ENCODE assay signal across 8 cellular contexts in the genomic region with DNA sequence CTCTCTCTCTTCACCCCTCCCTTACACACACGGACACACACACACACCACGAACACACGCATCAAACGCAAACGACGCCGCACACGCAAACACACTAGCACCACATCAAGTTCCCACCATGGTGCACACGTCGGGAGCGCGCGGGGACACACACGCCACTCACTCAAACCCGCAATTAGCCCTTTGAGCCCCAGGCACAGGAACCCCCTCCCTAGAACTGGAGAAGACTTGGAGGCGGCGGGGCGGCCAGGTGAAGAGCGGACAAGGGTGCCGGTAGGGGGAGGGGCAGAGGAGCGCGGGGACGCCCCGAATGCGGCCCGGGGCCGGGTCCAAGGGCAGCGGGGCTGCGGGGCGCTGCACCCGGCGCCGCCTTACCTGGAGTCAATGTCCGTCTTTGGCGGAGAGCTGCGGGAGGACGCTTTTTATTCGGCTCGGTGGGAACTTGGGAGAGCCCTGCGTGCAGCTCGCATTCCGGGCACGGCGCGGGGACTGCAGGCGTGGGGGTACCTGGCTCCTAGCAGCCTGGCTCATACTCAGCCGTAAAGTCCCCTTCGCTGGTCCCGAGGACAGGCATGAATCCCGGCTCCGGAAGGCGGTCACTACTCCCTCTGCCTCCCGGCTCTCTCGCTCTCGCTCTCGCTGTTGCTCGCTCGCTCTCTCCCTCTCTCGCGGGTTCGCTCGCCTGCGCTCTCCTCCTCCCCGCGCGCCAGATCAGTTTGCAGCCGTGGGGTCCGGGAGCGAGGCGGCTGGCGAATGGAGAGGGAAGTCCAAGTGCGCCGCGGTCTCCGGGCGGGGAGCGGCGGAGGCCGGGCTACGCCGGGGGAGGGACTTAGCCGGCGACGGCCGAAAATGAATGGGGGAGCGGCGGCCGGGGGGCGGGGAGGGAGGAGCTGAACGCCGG. TPM values are rescaled to one million over a fixed set of nuclear protein-coding genes. Genes with fewer than 3 reads are reported as not detected.
DNase-seq lines count a peak whose midpoint lies in the region; ATAC-seq and TF ChIP-seq lines count a peak whose summit lies in the region.

BRINP1 (minus strand) TSS at position 755 of the 901 bp plus-strand sequence. CDS start 56,080 bp downstream, outside the sequence.

- no peaks in the 10 kb centered on the region for H3K4me1 Mint-ChIP-seq in activated T-helper 17 cell treated with anti-CD3 and anti-CD28 coated beads, Interleukin-2, amount 50 U/mL, for 72 hours
- peaks cover 6% of the 10 kb centered on the region for H3K4me1 Mint-ChIP-seq in activated naive CD4-positive, alpha-beta T cell treated with anti-CD3 and anti-CD28 coated beads for 36 hours (ENCODE audit: low read depth)

- H3K4me3 Mint-ChIP-seq in activated T-helper 17 cell treated with anti-CD3 and anti-CD28 coated beads, Interleukin-2, amount 50 U/mL, for 72 hours, result no peak within 1 kb of the TSS
- no peak within 1 kb of the TSS for H3K4me3 Mint-ChIP-seq in activated naive CD4-positive, alpha-beta T cell treated with anti-CD3 and anti-CD28 coated beads for 36 hours

- no peak within 1 kb of the TSS for H3K27ac Mint-ChIP-seq in activated T-helper 17 cell treated with anti-CD3 and anti-CD28 coated beads, Interleukin-2, amount 50 U/mL, for 72 hours
- H3K27ac Mint-ChIP-seq in activated naive CD4-positive, alpha-beta T cell treated with anti-CD3 and anti-CD28 coated beads for 36 hours, result no peak within 1 kb of the TSS

- CTCF ChIA-PET in activated naive CD4-positive, alpha-beta T cell treated with anti-CD3 and anti-CD28 coated beads for 36 hours (lab: Charles Lee), result no interaction called here

- H3K27me3 Mint-ChIP-seq in activated T-helper 17 cell treated with anti-CD3 and anti-CD28 coated beads, Interleukin-2, amount 50 U/mL, for 72 hours, result peaks cover 27% of the 10 kb centered on the region
- H3K27me3 Mint-ChIP-seq in activated naive CD4-positive, alpha-beta T cell treated with anti-CD3 and anti-CD28 coated beads for 36 hours (ENCODE audit: low read depth), result peaks cover 48% of the 10 kb centered on the region

- H3K9me3 ChIP-seq in thoracic aorta, result no peaks in the 10 kb centered on the region

- H3K27me3 ChIP-seq in ACC112 (ENCODE audit: insufficient read depth, low read length), result peaks cover 33% of the 10 kb centered on the region
- peaks cover 2% of the 10 kb centered on the region for H3K27me3 ChIP-seq in layer of hippocampus (ENCODE audit: control insufficient read depth, insufficient read depth, low read length)
- peaks cover 5% of the 10 kb centered on the region for H3K27me3 ChIP-seq in thoracic aorta (replicated peaks; ENCODE audit: insufficient read depth)

- H3K27ac ChIP-seq in ACC112 (ENCODE audit: low read depth, low read length) (no peak within 1 kb of the TSS), layer of hippocampus (ENCODE audit: low read depth, low read length) (peak within 1 kb of the TSS; percentile 13), thoracic aorta (no peak within 1 kb of the TSS)

- no peaks in the 10 kb centered on the region for H3K4me1 ChIP-seq in ACC112 (ENCODE audit: control insufficient read depth, insufficient read depth, low read length, unreplicated experiment)
- H3K4me1 ChIP-seq in thoracic aorta (ENCODE audit: control insufficient read depth in 1 of 2, low read depth in 2 of 2), result peaks cover 0 to 12% of the 10 kb centered on the region in 2 donors

- no peaks in the 10 kb centered on the region for H3K79me2 ChIP-seq in ACC112 (ENCODE audit: control insufficient read depth, insufficient read depth, low read length, unreplicated experiment)

- no peak for TF ChIP-seq CTCF in thoracic aorta (IDR thresholded peaks at IDR 0.05)

- H3K4me3 ChIP-seq in ACC112 (ENCODE audit: low read depth, low read length) (peak within 1 kb of the TSS; percentile 43), thoracic aorta (peak within 1 kb of the TSS; percentile 63)

- intact Hi-C loops in activated naive CD4-positive, alpha-beta T cell treated with anti-CD3 and anti-CD28 coated beads for 36 hours (cut with micrococcal nuclease), result loop anchor here (10.0 kb wide), 1 partner anchor 1204 kb away; no protein-coding TSS in a partner anchor

- peaks cover 16% of the 10 kb centered on the region for H3K9me3 Mint-ChIP-seq in activated T-helper 17 cell treated with anti-CD3 and anti-CD28 coated beads, Interleukin-2, amount 50 U/mL, for 72 hours
- H3K9me3 Mint-ChIP-seq in activated naive CD4-positive, alpha-beta T cell treated with anti-CD3 and anti-CD28 coated beads for 36 hours, result peaks cover 9% of the 10 kb centered on the region

- DNase-seq in NCI-H1417 treated with DMSO at 0.1 percent for 48 hours (lab: John Stamatoyannopoulos, UW) (peak; percentile 50), cerebellar cortex (ENCODE audit: low spot score) (peak; percentile 90), thoracic aorta (ENCODE audit: low spot score) (no peak), GF-D8 (lab: John Stamatoyannopoulos, UW) (no peak)
- no peak for DNase-seq in activated naive CD4-positive, alpha-beta T cell treated with anti-CD3 and anti-CD28 coated beads for 36 hours

- H3K36me3 Mint-ChIP-seq in activated T-helper 17 cell treated with anti-CD3 and anti-CD28 coated beads, Interleukin-2, amount 50 U/mL, for 72 hours (ENCODE audit: low read depth), result no peaks in the 10 kb centered on the region
- peaks cover 3% of the 10 kb centered on the region for H3K36me3 Mint-ChIP-seq in activated naive CD4-positive, alpha-beta T cell treated with anti-CD3 and anti-CD28 coated beads for 36 hours (ENCODE audit: low read depth)

- no peak within 1 kb of the TSS for H2AFZ ChIP-seq in ACC112 (ENCODE audit: low read length, unreplicated experiment)

- H3K36me3 ChIP-seq in ACC112 (ENCODE audit: insufficient read depth, low read length) (no peaks in the 10 kb centered on the region), thoracic aorta (no peaks in the 10 kb centered on the region)

- ATAC-seq in thoracic aorta (ENCODE audit: insufficient number of reproducible peaks, low FRiP score, low read depth), result no peak
- ATAC-seq in activated T-helper 17 cell treated with anti-CD3 and anti-CD28 coated beads, Interleukin-2, amount 50 U/mL, for 72 hours (replicated peaks), result no peak

RNA-seq across cellular contexts. Expression of gene BRINP1, which starts in this region (rescaled TPM):
- 1 to 10 TPM; 1.8 to 4.3 TPM for total RNA-seq in thoracic aorta
- total RNA-seq in activated T-helper 17 cell treated with anti-CD3 and anti-CD28 coated beads, Interleukin-2, amount 50 U/mL, for 72 hours, result not detected
- not detected for total RNA-seq in activated naive CD4-positive, alpha-beta T cell treated with anti-CD3 and anti-CD28 coated beads for 36 hours

Comparison
In these comparisons a context has a peak if more than half of its experiments do, and no peak if none do; other contexts are left out.
1. DNase-seq: peak in NCI-H1417 treated with DMSO at 0.1 percent for 48 hours (single experiment) and cerebellar cortex (single experiment); none in thoracic aorta (single experiment), GF-D8 (single experiment) and activated naive CD4-positive, alpha-beta T cell treated with anti-CD3 and anti-CD28 coated beads for 36 hours (single experiment).